ENCODE assay signal across 8 cellular contexts in the genomic region with DNA sequence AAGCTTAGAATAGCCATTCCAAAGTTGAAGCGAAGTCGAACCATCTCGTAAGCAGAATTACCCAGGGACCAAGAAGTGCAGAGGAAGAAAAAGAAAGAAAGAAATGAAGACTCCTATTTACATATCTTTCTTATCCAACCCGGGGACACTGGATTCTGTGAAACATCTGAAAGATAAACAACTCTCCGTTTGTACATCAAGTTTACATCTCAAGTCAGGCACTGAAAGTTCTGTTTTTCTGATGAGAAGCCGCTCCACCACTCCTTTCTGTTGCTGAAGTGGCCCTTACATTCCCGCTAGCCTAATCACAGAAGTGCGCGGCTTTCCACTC. TPM values are rescaled to one million over a fixed set of nuclear protein-coding genes. Genes with fewer than 3 reads are reported as not detected.
DNase-seq lines count a peak whose midpoint lies in the region; ATAC-seq and TF ChIP-seq lines count a peak whose summit lies in the region.

No MANE protein-coding gene starts in this region.

- peaks cover 42% of the 10 kb centered on the region for H3K4me1 Mint-ChIP-seq in nephron

- peaks cover 12 to 48% (median 24%) of the 10 kb centered on the region in 11 experiments; a peak in 21 of 22 replicates for H3K36me3 ChIP-seq in BLaER1 treated with 17β-estradiol and CSF1 and Interleukin-3, amounts not matched to agents 10 nM and 100 nM

- peak overlapping the region; percentile 99 to 100 (median 100) for H3K27ac Mint-ChIP-seq in nephron

- ATAC-seq in GM21723 (IDR thresholded peaks at IDR 0.05; ENCODE audit: unreplicated experiment) = no peak

- H3K27me3 ChIP-seq in BLaER1 treated with 17β-estradiol and CSF1 and Interleukin-3, amounts not matched to agents 10 nM and 100 nM = no peaks in the 10 kb centered on the region
- no peaks in the 10 kb centered on the region for H3K27me3 ChIP-seq in dorsolateral prefrontal cortex

- H3K27me3 Mint-ChIP-seq in nephron (ENCODE audit: low read depth) = no peaks in the 10 kb centered on the region

- peaks cover 6 to 51% (median 41%) of the 10 kb centered on the region in 11 experiments; a peak in 16 of 22 replicates for H4K20me1 ChIP-seq in BLaER1 treated with 17β-estradiol and CSF1 and Interleukin-3, amounts not matched to agents 10 nM and 100 nM

- H3K4me1 ChIP-seq in BLaER1 treated with 17β-estradiol and CSF1 and Interleukin-3, amounts not matched to agents 10 nM and 100 nM = peaks cover 24 to 45% (median 34%) of the 10 kb centered on the region in 10 experiments

- H3K27ac ChIP-seq in BLaER1 treated with 17β-estradiol and CSF1 and Interleukin-3, amounts not matched to agents 10 nM and 100 nM = peak overlapping the region; percentile 86 to 95 (median 94)
- H3K27ac ChIP-seq in dorsolateral prefrontal cortex = peak overlapping the region; percentile 90 to 100 (median 99)

- peak overlapping the region; percentile 85 to 94 (median 89) for H3K9ac ChIP-seq in BLaER1 treated with 17β-estradiol and CSF1 and Interleukin-3, amounts not matched to agents 10 nM and 100 nM

- intact Hi-C loops in dorsolateral prefrontal cortex (cut with DNase I) = loop anchor here (5.0 to 10.0 kb wide), 6 partner anchors 45 to 1530 kb away; a partner anchor contains a TSS

- H3K36me3 Mint-ChIP-seq in nephron (ENCODE audit: low read depth) = peaks cover 12% of the 10 kb centered on the region

- H3K4me2 ChIP-seq in BLaER1 treated with 17β-estradiol and CSF1 and Interleukin-3, amounts not matched to agents 10 nM and 100 nM = peak overlapping the region; percentile 80 to 97 (median 90)

- no peak for DNase-seq in NB4 (ENCODE audit: low read depth)
- no peak for DNase-seq in dorsolateral prefrontal cortex
- no peak for DNase-seq in NK-92 treated with Interleukin-12 subunit alpha and Interleukin-12 subunit beta, amount 100 ng/mL, for 24 hours (lab: John Stamatoyannopoulos, UW)
- DNase-seq in cortex of kidney (lab: John Stamatoyannopoulos, UW) = no peak
- DNase-seq in cerebellar cortex (ENCODE audit: low spot score) = no peak

- H3K9me3 ChIP-seq in BLaER1 treated with 17β-estradiol and CSF1 and Interleukin-3, amounts not matched to agents 10 nM and 100 nM (replicated peaks in 1 of 11) = no peaks in the 10 kb centered on the region

- peak overlapping the region; percentile 64 to 82 (median 76) for H3K4me3 ChIP-seq in BLaER1 treated with 17β-estradiol and CSF1 and Interleukin-3, amounts not matched to agents 10 nM and 100 nM
- H3K4me3 ChIP-seq in NB4 (ENCODE audit: low read depth, low read length) = peak overlapping the region; percentile 84
- peak overlapping the region; percentile 58 to 92 (median 81) for H3K4me3 ChIP-seq in dorsolateral prefrontal cortex

- H3K4me3 Mint-ChIP-seq in nephron = peak overlapping the region; percentile 98 to 99 (median 98)

- no peak for TF ChIP-seq POLR2A in NB4 (IDR thresholded peaks at IDR 0.05; ENCODE audit: extremely low read depth, insufficient read length)

- TF ChIP-seq CTCF in NB4 (IDR thresholded peaks at IDR 0.05; ENCODE audit: low read depth, low read length) (no peak), dorsolateral prefrontal cortex (IDR thresholded peaks at IDR 0.05 in 54 of 56, conservative IDR thresholded peaks at IDR 0.05 in 2 of 56; ENCODE audit: low read depth in 1 of 56, partially characterized antibody in 56 of 56) (no peak), nephron (IDR thresholded peaks at IDR 0.05; ENCODE audit: unreplicated experiment in 3 of 3) (no peak)

- no peaks in the 10 kb centered on the region for H3K9me3 Mint-ChIP-seq in nephron

RNA-seq across cellular contexts. Expression of a gene that starts 0.3 kb away (rescaled TPM):
- 10 to 100 TPM; 15.2 to 70.3 (median 33.9) TPM for total RNA-seq in dorsolateral prefrontal cortex

RNA-seq across cellular contexts. Expression of a gene that starts 0.5 kb away (rescaled TPM):
- total RNA-seq in dorsolateral prefrontal cortex = 10 to 100 TPM; 25.3 to 75.8 (median 42.8) TPM
